Comparison of ENCODE assay signal across 8 cellular contexts in the genomic region with DNA sequence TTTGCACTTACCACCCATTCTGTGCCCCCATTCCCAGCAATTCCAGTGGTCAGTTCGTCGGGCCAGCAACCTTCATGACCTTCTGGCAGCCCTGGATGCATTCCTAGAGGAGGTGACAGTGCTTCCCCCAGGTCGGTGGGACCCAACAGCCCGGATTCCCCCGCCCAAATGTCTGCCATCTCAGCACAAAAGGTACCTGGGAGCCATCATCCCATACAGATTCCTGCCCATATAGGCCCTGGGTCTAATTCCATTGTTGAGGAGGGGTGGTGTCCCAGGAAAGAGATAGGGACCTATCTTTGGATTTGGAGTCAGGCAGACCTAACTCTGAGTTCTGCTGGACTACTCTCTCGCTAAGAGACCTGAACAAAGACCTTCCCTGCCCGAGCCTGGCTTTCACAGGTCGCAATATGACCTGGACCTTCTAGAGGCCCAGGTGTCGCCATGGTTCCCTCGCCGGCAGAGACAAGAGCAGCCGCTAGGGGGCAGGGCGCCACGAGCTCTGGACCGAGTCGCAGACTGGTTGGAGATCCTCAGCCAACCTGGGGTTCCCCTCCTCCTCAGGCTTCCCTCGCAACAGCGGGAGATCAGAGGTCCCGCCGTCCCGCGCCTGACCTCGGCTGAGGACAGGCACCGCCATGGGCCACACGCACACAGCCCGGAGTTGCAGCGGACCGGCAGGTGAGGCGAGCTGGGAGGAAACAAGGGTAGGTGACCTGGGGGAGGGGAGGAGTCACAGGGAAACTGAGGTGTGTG.
DNase-seq lines count a peak whose midpoint lies in the region; ATAC-seq lines count a peak whose summit lies in the region.

No MANE protein-coding gene starts in this region.

- DNase-seq in NCI-H82 (lab: John Stamatoyannopoulos, UW) = peak; percentile 63
- no peak for DNase-seq in NCI-H82 treated with DMSO at 0.1 percent for 48 hours (lab: John Stamatoyannopoulos, UW; ENCODE audit: unreplicated experiment)
- DNase-seq in NCI-H2196 (lab: John Stamatoyannopoulos, UW; ENCODE audit: unreplicated experiment) = peak; percentile 91
- peak; percentile 79 to 83 for DNase-seq in activated CD4-positive, alpha-beta T cell treated with anti-CD3 and anti-CD28 coated beads, Interleukin-2, amount 50 U/mL, for 4 hours
- DNase-seq in ecto neural progenitor cell (ENCODE audit: low spot score) = peak; percentile 86
- peak; percentile 66 for DNase-seq in medulla oblongata (ENCODE audit: extremely low spot score)
- peak; percentile 69 for DNase-seq in stimulated activated CD8-positive, alpha-beta memory T cell treated with anti-CD3 and anti-CD28 coated beads, Interleukin-15, amount 100 ng/mL, for 1 hour (ENCODE audit: low read depth)

- peak; percentile 85 for ATAC-seq in HG02840 (IDR thresholded peaks at IDR 0.05; ENCODE audit: low FRiP score, unreplicated experiment)
